In genomic region chr19:58477130-58477529, GRCh38 we compare ENCODE assay signal across 9 cellular contexts. TPM values are rescaled to one million over a fixed set of nuclear protein-coding genes. Genes with fewer than 3 reads are reported as not detected.
A peak's percentile ranks its signal among the peaks of the same experiment; 100 is the strongest.
DNase-seq lines count a peak whose midpoint lies in the region; ATAC-seq, FAIRE-seq and TF ChIP-seq lines count a peak whose summit lies in the region.
"Had no signal": no experiment of that assay in that cellular context is flagged by ENCODE, and none has a peak within 500 bp of the region (broad histone marks: within the 10 kb centered on the region; RNA-seq: fewer than 3 reads in every experiment).

No MANE protein-coding gene starts in this region.

- no peak for TF ChIP-seq CTCF in MCF 10A (IDR thresholded peaks at IDR 0.05; ENCODE audit: unreplicated experiment)
- TF ChIP-seq CTCF in upper lobe of left lung (IDR thresholded peaks at IDR 0.05) = no peak

- H3K4me3 Mint-ChIP-seq in activated naive CD4-positive, alpha-beta T cell treated with anti-CD3 and anti-CD28 coated beads, Interleukin-2, amount 10 ng/mL, durations not matched to agents 7 days and 5 days = peak overlapping the region; percentile 94
- H3K4me3 Mint-ChIP-seq in MCF 10A (ENCODE audit: unreplicated experiment) = peak overlapping the region; percentile 90

- no TSS peak for BruUV-seq in MCF 10A (replicated peaks; lab: Mats Ljungman, UMichigan)

- WGBS in upper lobe of left lung, 2 donors = 80 to 92% methylated on average over 9 to 14 of the region's 15 CpGs

- H3K4me3 ChIP-seq in mucosa of rectum (ENCODE audit: low read length in 2 of 2) = peak overlapping the region in 1 of 2 donors; percentile 78
- peak overlapping the region in 1 of 4 donors; percentile 55 for H3K4me3 ChIP-seq in upper lobe of left lung

- H3K27ac ChIP-seq in mucosa of rectum (ENCODE audit: low read depth in 2 of 2, low read length in 2 of 2) (peak overlapping the region; percentile 89), upper lobe of left lung (peak overlapping the region; percentile 6 to 91 (median 83))

- peaks cover 7% of the 10 kb centered on the region for H3K36me3 Mint-ChIP-seq in activated naive CD4-positive, alpha-beta T cell treated with anti-CD3 and anti-CD28 coated beads, Interleukin-2, amount 10 ng/mL, durations not matched to agents 7 days and 5 days
- peaks cover 70% of the 10 kb centered on the region for H3K36me3 Mint-ChIP-seq in MCF 10A (ENCODE audit: insufficient read depth, unreplicated experiment)

- no peak for ATAC-seq in upper lobe of left lung (ENCODE audit: low FRiP score in 2 of 2)

- TF ChIP-seq POLR2A in upper lobe of left lung (IDR thresholded peaks at IDR 0.05) = no peak
- no peak for TF ChIP-seq POLR2A in GM12892 (IDR thresholded peaks at IDR 0.05; ENCODE audit: low read depth, low read length)

- FAIRE-seq in GM12892 (lab: Jason Lieb, UNC) = no peak

- H3K9ac ChIP-seq in mucosa of rectum (ENCODE audit: low read depth in 1 of 2, low read length in 2 of 2) = no peak overlapping the region

- intact Hi-C loops in MCF 10A (cut with micrococcal nuclease) = no loop called here

- H3K27me3 ChIP-seq in mucosa of rectum (ENCODE audit: control insufficient read depth in 2 of 2, insufficient read depth in 2 of 2, low read length in 2 of 2) (no peaks in the 10 kb centered on the region), upper lobe of left lung (no peaks in the 10 kb centered on the region)

- H3K9me3 ChIP-seq in mucosa of rectum (ENCODE audit: control insufficient read depth in 2 of 2, low read length in 2 of 2) (no peaks in the 10 kb centered on the region), upper lobe of left lung (no peaks in the 10 kb centered on the region)

- no peaks in the 10 kb centered on the region for H3K9me3 Mint-ChIP-seq in activated naive CD4-positive, alpha-beta T cell treated with anti-CD3 and anti-CD28 coated beads, Interleukin-2, amount 10 ng/mL, durations not matched to agents 7 days and 5 days
- no peaks in the 10 kb centered on the region for H3K9me3 Mint-ChIP-seq in MCF 10A (ENCODE audit: unreplicated experiment)

- peaks cover 34% of the 10 kb centered on the region for H3K4me1 Mint-ChIP-seq in activated naive CD4-positive, alpha-beta T cell treated with anti-CD3 and anti-CD28 coated beads, Interleukin-2, amount 10 ng/mL, durations not matched to agents 7 days and 5 days
- H3K4me1 Mint-ChIP-seq in MCF 10A (ENCODE audit: insufficient read depth, unreplicated experiment) = peaks cover 10% of the 10 kb centered on the region

- no peak for DNase-seq in activated naive CD4-positive, alpha-beta T cell treated with anti-CD3 and anti-CD28 coated beads, Interleukin-2, amount 10 ng/mL, durations not matched to agents 7 days and 5 days
- DNase-seq in activated naive CD4-positive, alpha-beta T cell (lab: John Stamatoyannopoulos, UW) = no peak
- DNase-seq in MCF 10A (ENCODE audit: unreplicated experiment) (no peak), upper lobe of left lung (peak in 1 of 2 donors; percentile 84), GM12892 (ENCODE audit: insufficient read length) (no peak), NCI-H146 treated with DMSO at 0.1 percent for 48 hours (lab: John Stamatoyannopoulos, UW; ENCODE audit: unreplicated experiment) (no peak), NCI-H1092 treated with DMSO at 0.1 percent for 48 hours (lab: John Stamatoyannopoulos, UW) (no peak)
- DNase-seq: NCI-H187 had no signal

- H3K4me1 ChIP-seq in mucosa of rectum (ENCODE audit: control insufficient read depth in 2 of 2, insufficient read depth in 2 of 2, low read length in 2 of 2) = peaks cover 13 to 17% of the 10 kb centered on the region in 2 donors
- peaks cover 13 to 21% (median 16%) of the 10 kb centered on the region in 4 donors for H3K4me1 ChIP-seq in upper lobe of left lung

- no peak for TF ChIP-seq EP300 in upper lobe of left lung (IDR thresholded peaks at IDR 0.05)

- H3K27me3 Mint-ChIP-seq in activated naive CD4-positive, alpha-beta T cell treated with anti-CD3 and anti-CD28 coated beads, Interleukin-2, amount 10 ng/mL, durations not matched to agents 7 days and 5 days = no peaks in the 10 kb centered on the region
- no peaks in the 10 kb centered on the region for H3K27me3 Mint-ChIP-seq in MCF 10A (ENCODE audit: insufficient read depth, unreplicated experiment)

- peak overlapping the region; percentile 98 for H3K27ac Mint-ChIP-seq in activated naive CD4-positive, alpha-beta T cell treated with anti-CD3 and anti-CD28 coated beads, Interleukin-2, amount 10 ng/mL, durations not matched to agents 7 days and 5 days
- H3K27ac Mint-ChIP-seq in MCF 10A (ENCODE audit: low read depth, unreplicated experiment) = peak overlapping the region; percentile 92

- POLR2A ChIA-PET in MCF 10A (lab: Yijun Ruan, JAX) = interaction anchor here (0.7 to 2.7 kb wide), 5 partner anchors 12 to 1075 kb away, joined by 3 to 13 read pairs (median 5); partner anchors contain the start of genes ZBTB45 and ZNF584

- CTCF ChIA-PET in activated naive CD4-positive, alpha-beta T cell treated with anti-CD3 and anti-CD28 coated beads, Interleukin-2, amount 10 ng/mL, durations not matched to agents 7 days and 5 days (lab: Charles Lee) = no interaction called here
- CTCF ChIA-PET in MCF 10A (lab: Yijun Ruan, JAX) = interaction anchor here (1.4 kb wide), 1 partner anchor 42 kb away, joined by 6 read pairs; the partner anchor contains the start of gene ZBTB45

- H3K36me3 ChIP-seq in mucosa of rectum (ENCODE audit: control insufficient read depth in 2 of 2, insufficient read depth in 2 of 2, low read length in 2 of 2) (peaks cover 22 to 23% of the 10 kb centered on the region in 2 donors), upper lobe of left lung (peaks cover 1 to 43% (median 33%) of the 10 kb centered on the region in 4 donors)

RNA-seq across cellular contexts. Expression of gene ZNF446, which starts 1.0 kb away (rescaled TPM):
- total RNA-seq in MCF 10A (2022) (8.3 and 10.3 TPM in 2 replicates), upper lobe of left lung (10 to 100 TPM; 10.1 to 30.4 (median 14.4) TPM)
- polyA plus RNA-seq in GM12892 (2012; ENCODE audit: missing spikeins) = 4.9 TPM

RNA-seq across cellular contexts. Expression of gene ZNF324, which starts 10.2 kb away (rescaled TPM):
- total RNA-seq in MCF 10A (2022) (6.5 and 7.9 TPM in 2 replicates), upper lobe of left lung (10 to 100 TPM; 10.8 to 39.8 (median 18.0) TPM)
- polyA plus RNA-seq in GM12892 (2012; ENCODE audit: missing spikeins) = 2.8 TPM

RNA-seq across cellular contexts. Expression of gene ZNF324B, which starts 25.7 kb away (rescaled TPM):
- total RNA-seq in MCF 10A (2022) (4.7 and 7.2 TPM in 2 replicates), upper lobe of left lung (10 to 100 TPM in 3 of 6 donors, 1 to 10 TPM in 3; 6.9 to 18.9 (median 9.8) TPM)
- polyA plus RNA-seq in GM12892 (2012; ENCODE audit: missing spikeins) = 2.8 TPM

RNA-seq across cellular contexts. Expression of gene SLC27A5, which starts 34.7 kb away (rescaled TPM):
- 14.7 and 22.5 TPM in 2 replicates for total RNA-seq in MCF 10A (2022)
- total RNA-seq in upper lobe of left lung = 10 to 100 TPM in 1 of 6 donors, 1 to 10 TPM in 5; 1.6 to 12.2 (median 6.9) TPM
- polyA plus RNA-seq in GM12892 (2012; ENCODE audit: missing spikeins) = 36.2 TPM

RNA-seq across cellular contexts. Expression of gene ZNF132, which starts 37.2 kb away (rescaled TPM):
- total RNA-seq in MCF 10A (2022) (not detected in 2 replicates), upper lobe of left lung (10 to 100 TPM in 1 of 6 donors, 1 to 10 TPM in 5; 3.5 to 18.9 (median 5.0) TPM)
- polyA plus RNA-seq in GM12892 (2012; ENCODE audit: missing spikeins) = 0.74 TPM
